1 cellular context compared by ENCODE assay signal in the genomic region with DNA sequence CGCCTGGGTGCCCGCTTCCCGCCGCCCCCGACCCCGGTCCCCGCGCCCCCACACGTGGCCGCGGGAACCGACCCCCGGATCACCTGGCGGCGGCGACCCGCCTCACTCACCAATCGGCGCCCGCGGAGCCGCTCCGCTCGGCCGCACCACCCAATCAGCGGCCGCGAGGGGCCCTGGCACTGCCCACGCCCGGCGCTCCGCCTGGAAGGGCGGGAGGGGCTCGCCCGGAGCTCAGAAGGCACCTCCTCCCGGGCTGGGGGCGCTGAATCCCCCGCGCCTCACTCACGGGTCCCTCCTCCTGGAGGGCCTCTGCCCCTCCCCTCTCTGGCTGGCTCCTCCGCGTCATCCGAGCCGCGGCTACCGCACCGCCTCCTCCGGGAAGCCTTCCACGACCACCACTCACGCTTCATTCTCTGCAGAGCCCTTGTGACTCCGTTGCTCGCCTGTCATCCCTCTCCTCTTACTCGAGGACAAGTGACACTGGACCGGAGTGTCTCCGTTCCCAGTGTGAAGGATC.
TF ChIP-seq lines count a peak whose summit lies in the region.

No MANE protein-coding gene starts in this region.

TF ChIP-seq in HepG2, 621 proteins besides CTCF, POLR2A, EP300 and RAD21 (continued from another document):
- no peak for TF ChIP-seq CREB1 (IDR thresholded peaks at IDR 0.05)
- no peak for TF ChIP-seq CREB1 (CRISPR knock-in tag; IDR thresholded peaks at IDR 0.05)
- peak; percentile 41; the same call in 1 of the 2 replicates for TF ChIP-seq SP4 (CRISPR knock-in tag; IDR thresholded peaks at IDR 0.05)
- 0 out of 2 replicates have a peak, but pooled peaks have one; percentile 28 for TF ChIP-seq HOXA5 (CRISPR knock-in tag; IDR thresholded peaks at IDR 0.05)
- peak; percentile 23 for TF ChIP-seq ZEB1 (IDR thresholded peaks at IDR 0.05; ENCODE audit: insufficient replicate concordance, low read depth)
- TF ChIP-seq ZNF3 (CRISPR knock-in tag; IDR thresholded peaks at IDR 0.05) = peak; percentile 61; the same call in 1 of the 2 replicates
- TF ChIP-seq, protein P1, sequence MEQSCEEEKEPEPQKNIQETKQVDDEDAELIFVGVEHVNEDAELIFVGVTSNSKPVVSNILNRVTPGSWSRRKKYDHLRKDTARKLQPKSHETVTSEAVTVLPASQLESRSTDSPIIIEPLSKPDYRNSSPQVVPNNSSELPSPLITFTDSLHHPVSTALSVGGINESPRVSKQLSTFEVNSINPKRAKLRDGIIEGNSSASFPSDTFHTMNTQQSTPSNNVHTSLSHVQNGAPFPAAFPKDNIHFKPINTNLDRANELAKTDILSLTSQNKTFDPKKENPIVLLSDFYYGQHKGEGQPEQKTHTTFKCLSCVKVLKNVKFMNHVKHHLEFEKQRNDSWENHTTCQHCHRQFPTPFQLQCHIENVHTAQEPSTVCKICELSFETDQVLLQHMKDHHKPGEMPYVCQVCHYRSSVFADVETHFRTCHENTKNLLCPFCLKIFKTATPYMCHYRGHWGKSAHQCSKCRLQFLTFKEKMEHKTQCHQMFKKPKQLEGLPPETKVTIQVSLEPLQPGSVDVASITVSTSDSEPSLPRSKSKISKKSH (CRISPR knock-in tag; IDR thresholded peaks at IDR 0.05; ENCODE audit: borderline replicate concordance) = no peak
- peak; percentile 77 for TF ChIP-seq NFYB (CRISPR knock-in tag; IDR thresholded peaks at IDR 0.05)
- TF ChIP-seq ZFX (CRISPR knock-in tag; IDR thresholded peaks at IDR 0.05; ENCODE audit: low read depth) = no peak
- TF ChIP-seq REPIN1 (CRISPR knock-in tag; IDR thresholded peaks at IDR 0.05; ENCODE audit: borderline replicate concordance, low read depth) = no peak
- peak; percentile 68; the same call in 1 of the 2 replicates for TF ChIP-seq HIVEP1 (CRISPR knock-in tag; IDR thresholded peaks at IDR 0.05)
- TF ChIP-seq CBX5 (CRISPR knock-in tag; IDR thresholded peaks at IDR 0.05; ENCODE audit: borderline replicate concordance) = 0 out of 2 replicates have a peak, but pooled peaks have one; percentile 27
- TF ChIP-seq ZNF33B (CRISPR knock-in tag; IDR thresholded peaks at IDR 0.05) = no peak
- TF ChIP-seq ZNF607 (CRISPR knock-in tag; IDR thresholded peaks at IDR 0.05; ENCODE audit: borderline replicate concordance) = 0 out of 2 replicates have a peak, but pooled peaks have one; percentile 38
- no peak for TF ChIP-seq LCORL (IDR thresholded peaks at IDR 0.05)
- 0 out of 2 replicates have a peak, but pooled peaks have one; percentile 3 for TF ChIP-seq LCORL (CRISPR knock-in tag; IDR thresholded peaks at IDR 0.05)
- TF ChIP-seq, protein P2, sequence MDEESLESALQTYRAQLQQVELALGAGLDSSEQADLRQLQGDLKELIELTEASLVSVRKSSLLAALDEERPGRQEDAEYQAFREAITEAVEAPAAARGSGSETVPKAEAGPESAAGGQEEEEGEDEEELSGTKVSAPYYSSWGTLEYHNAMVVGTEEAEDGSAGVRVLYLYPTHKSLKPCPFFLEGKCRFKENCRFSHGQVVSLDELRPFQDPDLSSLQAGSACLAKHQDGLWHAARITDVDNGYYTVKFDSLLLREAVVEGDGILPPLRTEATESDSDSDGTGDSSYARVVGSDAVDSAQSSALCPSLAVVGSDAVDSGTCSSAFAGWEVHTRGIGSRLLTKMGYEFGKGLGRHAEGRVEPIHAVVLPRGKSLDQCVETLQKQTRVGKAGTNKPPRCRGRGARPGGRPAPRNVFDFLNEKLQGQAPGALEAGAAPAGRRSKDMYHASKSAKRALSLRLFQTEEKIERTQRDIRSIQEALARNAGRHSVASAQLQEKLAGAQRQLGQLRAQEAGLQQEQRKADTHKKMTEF (CRISPR knock-in tag; IDR thresholded peaks at IDR 0.05) = peak; percentile 32; the same call in 1 of the 2 replicates
- no peak for TF ChIP-seq SPEN (CRISPR knock-in tag; IDR thresholded peaks at IDR 0.05; ENCODE audit: low read depth)
- TF ChIP-seq SALL1 (CRISPR knock-in tag; IDR thresholded peaks at IDR 0.05) = 0 out of 2 replicates have a peak, but pooled peaks have one; percentile 34
- TF ChIP-seq ZNF24 (IDR thresholded peaks at IDR 0.05) = no peak
- 0 out of 2 replicates have a peak, but pooled peaks have one; percentile 58 for TF ChIP-seq HDAC1 (CRISPR knock-in tag; IDR thresholded peaks at IDR 0.05)
- TF ChIP-seq NR3C1 (CRISPR knock-in tag; IDR thresholded peaks at IDR 0.05) = no peak
TF ChIP-seq in HepG2: peak in this region for 37.
